Comparison of ENCODE assay signal across 8 cellular contexts in the genomic region with DNA sequence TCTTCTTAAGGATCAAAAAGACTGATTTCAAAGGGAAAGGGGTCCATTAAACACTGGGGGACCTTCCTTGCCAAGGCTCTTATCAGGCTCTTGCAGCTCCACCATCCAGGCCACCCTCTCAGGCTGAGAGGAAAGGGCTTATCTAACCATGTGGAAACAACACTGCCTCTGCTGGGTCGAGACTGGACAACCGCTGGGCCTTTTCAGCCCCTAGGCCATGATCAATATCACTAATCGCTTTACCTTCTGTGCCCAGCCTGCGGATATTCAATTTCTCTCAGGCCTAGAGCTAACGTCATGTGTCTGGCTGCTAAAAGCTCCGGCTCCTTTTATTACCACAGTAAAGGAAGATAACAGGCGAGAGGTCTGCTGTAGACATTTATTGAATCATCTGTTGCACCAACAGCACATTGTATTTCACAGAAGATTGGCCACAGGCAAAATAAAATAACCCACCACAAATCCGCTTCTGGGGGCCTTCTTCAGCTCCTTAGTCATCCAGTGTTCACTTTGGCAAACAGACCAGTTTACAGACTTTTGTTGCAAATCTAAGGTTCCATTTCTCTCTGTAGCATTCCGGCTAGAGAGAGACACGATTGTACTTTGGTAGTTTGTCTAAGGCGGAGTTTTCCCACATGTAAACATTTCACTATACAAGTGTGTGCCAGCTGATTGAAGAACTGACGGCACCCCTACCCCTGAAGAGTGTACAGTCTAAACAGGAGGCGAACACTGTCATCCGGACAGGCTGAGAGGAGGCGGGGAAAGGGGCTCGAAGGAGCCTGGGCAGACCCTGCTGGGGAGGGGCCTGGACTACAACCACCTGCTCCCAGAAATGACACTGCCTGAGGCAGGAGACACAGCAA. TPM values are rescaled to one million over a fixed set of nuclear protein-coding genes. Genes with fewer than 3 reads are reported as not detected.
DNase-seq lines count a peak whose midpoint lies in the region; ATAC-seq and TF ChIP-seq lines count a peak whose summit lies in the region.

No MANE protein-coding gene starts in this region.

- TF ChIP-seq POLR2A in body of pancreas (IDR thresholded peaks at IDR 0.05), result no peak

- H3K27ac ChIP-seq in KOPT-K1 (ENCODE audit: low read depth, low read length, poor library complexity, severe bottlenecking) (peak overlapping the region; percentile 39), body of pancreas (peak overlapping the region; percentile 69 to 87 (median 76)), mesodermal cell (ENCODE audit: low read depth, low read length, severe bottlenecking) (peak overlapping the region; percentile 86)

- TF ChIP-seq CTCF in AG09309 (IDR thresholded peaks at IDR 0.05; ENCODE audit: control insufficient read depth, insufficient read depth, low read depth, low read length, missing control alignments), result no peak
- TF ChIP-seq CTCF in body of pancreas (IDR thresholded peaks at IDR 0.05), result no peak

- H3K9me3 ChIP-seq in KOPT-K1 (ENCODE audit: insufficient read depth, low read length, poor library complexity, severe bottlenecking) (no peaks in the 10 kb centered on the region), body of pancreas (no peaks in the 10 kb centered on the region), mesodermal cell (ENCODE audit: control insufficient read depth, low read length) (no peaks in the 10 kb centered on the region)

- peak; percentile 88 for DNase-seq in AG09309 (ENCODE audit: low read depth)
- DNase-seq in body of pancreas, result peak in 1 of 4 donors; percentile 23
- DNase-seq in GM19240 (ENCODE audit: insufficient read length, low spot score), result no peak
- no peak for DNase-seq in activated T-cell treated with anti-CD3 and anti-CD28 coated beads, Interleukin-2, amount 50 U/mL, for 1 hour
- no peak for DNase-seq in D341Med (ENCODE audit: low spot score)

- 41 to 42% methylated on average over 16 of the region's 16 CpGs for WGBS in body of pancreas, 2 donors
- 86 to 90% methylated on average over 11 to 12 of the region's 16 CpGs for WGBS in mesodermal cell (ENCODE audit: insufficient coverage in 2 of 2), 2 experiments

- intact Hi-C loops in body of pancreas (cut with DNase I), result loop anchor here (5.0 kb wide), 1 partner anchor 175 kb away; no protein-coding TSS in a partner anchor

- H3K36me3 ChIP-seq in KOPT-K1 (ENCODE audit: insufficient read depth, low read length), result no peaks in the 10 kb centered on the region
- no peaks in the 10 kb centered on the region for H3K36me3 ChIP-seq in body of pancreas (replicated peaks in 1 of 2; ENCODE audit: insufficient read depth in 1 of 2, low read depth in 2 of 2)
- peaks cover 12% of the 10 kb centered on the region for H3K36me3 ChIP-seq in mesodermal cell (ENCODE audit: control insufficient read depth, insufficient read depth, low read length)

- H3K4me1 ChIP-seq in body of pancreas, result peaks cover 56% of the 10 kb centered on the region
- H3K4me1 ChIP-seq in mesodermal cell (ENCODE audit: control insufficient read depth, insufficient read depth, low read length, poor library complexity, severe bottlenecking), result peaks cover 56% of the 10 kb centered on the region

- no peak for ATAC-seq in body of pancreas
- no peak for ATAC-seq in GM21717 (IDR thresholded peaks at IDR 0.05; ENCODE audit: unreplicated experiment)

- H3K4me3 ChIP-seq in AG09309 (ENCODE audit: control insufficient read depth, low read depth, low read length) (no peak overlapping the region), body of pancreas (no peak overlapping the region), mesodermal cell (ENCODE audit: extremely low read depth, insufficient read depth, low read length, poor library complexity, severe bottlenecking) (no peak overlapping the region)

- H3K27me3 ChIP-seq in body of pancreas, result no peaks in the 10 kb centered on the region

RNA-seq across cellular contexts. Expression of a gene that starts 13.9 kb away (rescaled TPM):
- 100 to 1,000 TPM in 1 of 2 donors, 10 to 100 TPM in 1; 61.5 to 137 TPM for total RNA-seq in body of pancreas
- polyA plus RNA-seq in mesodermal cell (2013, experiment 1 of 2), result 11.8 TPM
- polyA plus RNA-seq in mesodermal cell (2013, experiment 2 of 2), result 8.7 TPM

RNA-seq across cellular contexts. Expression of a gene that starts 44.7 kb away (rescaled TPM):
- 1 to 10 TPM; 5.3 to 6.2 TPM for total RNA-seq in body of pancreas
- polyA plus RNA-seq in mesodermal cell (2013, experiment 1 of 2), result 12.6 TPM
- 9.2 TPM for polyA plus RNA-seq in mesodermal cell (2013, experiment 2 of 2)
